ENCODE assay signal across 8 cellular contexts in the genomic region with DNA sequence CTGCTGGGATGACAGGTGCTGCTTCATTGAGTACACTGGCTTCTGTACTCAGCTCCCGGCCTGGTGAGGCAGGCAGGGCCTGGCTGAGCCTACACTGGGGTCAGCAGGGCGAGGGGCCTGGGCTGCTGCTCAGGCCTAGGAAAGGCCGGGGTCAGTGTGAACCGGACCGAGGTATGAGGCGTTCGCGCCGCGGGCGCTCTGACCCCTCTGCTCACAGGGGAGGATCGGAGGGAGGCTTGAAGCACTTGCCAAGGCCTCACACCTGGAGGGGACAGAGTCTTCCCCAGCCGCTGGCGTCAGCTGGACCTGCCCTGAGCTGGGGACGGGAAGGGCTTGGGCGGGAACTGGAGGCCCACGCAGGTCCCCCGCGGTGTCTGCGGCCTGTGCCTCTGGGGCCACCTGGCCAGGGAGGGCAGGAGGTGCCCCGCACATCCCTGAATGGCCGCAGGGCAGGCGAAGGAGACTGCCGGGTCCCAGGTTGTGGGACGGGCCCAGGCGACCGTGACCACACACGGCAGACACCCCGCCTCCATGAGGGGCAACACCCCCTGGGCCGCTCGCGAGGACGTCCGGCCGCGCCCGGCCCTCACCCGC. TPM values are rescaled to one million over a fixed set of nuclear protein-coding genes. Genes with fewer than 3 reads are reported as not detected.
DNase-seq lines count a peak whose midpoint lies in the region; ATAC-seq, FAIRE-seq and TF ChIP-seq lines count a peak whose summit lies in the region.

No MANE protein-coding gene starts in this region.

- TF ChIP-seq CTCF in K562 (IDR thresholded peaks at IDR 0.05 in 2 of 3, conservative IDR thresholded peaks at IDR 0.05 in 1 of 3; ENCODE audit: insufficient read depth in 2 of 3, low read depth in 1 of 3, low read length in 3 of 3) = no peak
- no peak for TF ChIP-seq CTCF in right lobe of liver (IDR thresholded peaks at IDR 0.05)
- TF ChIP-seq CTCF in tibial nerve (IDR thresholded peaks at IDR 0.05) = no peak

- H3K4me1 ChIP-seq in K562 (replicated peaks in 1 of 2; ENCODE audit: control insufficient read depth in 2 of 2, insufficient read depth in 2 of 2, low read length in 2 of 2) = peaks cover 15 to 82% of the 10 kb centered on the region in 2 experiments
- H3K4me1 ChIP-seq in right lobe of liver = peaks cover 0 to 24% (median 8%) of the 10 kb centered on the region in 4 donors
- peaks cover 0 to 38% (median 24%) of the 10 kb centered on the region in 4 donors for H3K4me1 ChIP-seq in tibial nerve

- peak; percentile 75 for DNase-seq in HuH-7.5 (ENCODE audit: low spot score)
- DNase-seq in K562 (ENCODE audit: extremely low read depth in 1 of 4, low spot score in 3 of 4) = peak in 3 of 4 experiments; percentile 80 to 91 (median 89)
- peak; percentile 62 to 72 (median 65) for DNase-seq in right lobe of liver
- no peak for DNase-seq in tibial nerve (ENCODE audit: low spot score in 2 of 2)
- no peak for DNase-seq in NCI-H446 treated with DMSO at 0.1 percent for 48 hours (lab: John Stamatoyannopoulos, UW)
- DNase-seq in midbrain (lab: John Stamatoyannopoulos, UW) = no peak

- peaks cover 21% of the 10 kb centered on the region; the same call in 2 of the 3 replicates for H3K36me3 ChIP-seq in K562 (ENCODE audit: control insufficient read depth, insufficient read depth, low read length)
- no peaks in the 10 kb centered on the region for H3K36me3 ChIP-seq in right lobe of liver
- peaks cover 0 to 37% (median 0%) of the 10 kb centered on the region in 3 donors for H3K36me3 ChIP-seq in tibial nerve

- no peaks in the 10 kb centered on the region for H3K9me1 ChIP-seq in K562 (ENCODE audit: control insufficient read depth, insufficient read depth, low read length)

- FAIRE-seq in K562 (lab: Jason Lieb, UNC) = peak; percentile 46

- 0 out of 2 replicates have a peak, but pooled peaks have one; percentile 11 for TF ChIP-seq POLR2A in K562 (conservative IDR thresholded peaks at IDR 0.05)
- no peak for TF ChIP-seq POLR2A in right lobe of liver (IDR thresholded peaks at IDR 0.05)
- no peak for TF ChIP-seq POLR2A in tibial nerve (IDR thresholded peaks at IDR 0.05)

- H3K27me3 ChIP-seq in K562 (ENCODE audit: control insufficient read depth in 2 of 2, insufficient read depth in 2 of 2, low read length in 2 of 2) (no peaks in the 10 kb centered on the region; a peak in 1 of 5 replicates), right lobe of liver (no peaks in the 10 kb centered on the region), tibial nerve (peaks cover 0 to 18% of the 10 kb centered on the region in 2 donors)

- H2AFZ ChIP-seq in K562 (ENCODE audit: low read depth, low read length) = peak overlapping the region; percentile 93

- H3K9ac ChIP-seq in K562 (ENCODE audit: insufficient read depth in 1 of 2, low read depth in 2 of 2, low read length in 2 of 2) = peak overlapping the region; percentile 98 to 99

- peak overlapping the region; percentile 97 for H3K4me2 ChIP-seq in K562 (ENCODE audit: insufficient read depth, low read length)

- WGBS in K562 (ENCODE audit: insufficient coverage, low coverage, missing lambda C conversion rate) = 2% methylated on average over 37 of the region's 38 CpGs
- no CpG with 5 or more reads among the region's 38 CpGs for WGBS in right lobe of liver (ENCODE audit: insufficient coverage, low coverage, low lambda C conversion rate, missing lambda C conversion rate)
- WGBS in tibial nerve, 2 donors = 4% methylated on average over 9 to 11 of the region's 38 CpGs

- H4K20me1 ChIP-seq in K562 (replicated peaks; ENCODE audit: control insufficient read depth, insufficient read depth, low read length) = peaks cover 2% of the 10 kb centered on the region; the same call in 1 of the 2 replicates

- in situ Hi-C loops in K562 (cut with MboI) = loop anchor here (5.0 to 10.0 kb wide), 2 partner anchors 125 to 223 kb away; partner anchors contain the start of gene MMEL1

- no TSS peak for BruUV-seq in K562 (replicated peaks; lab: Mats Ljungman, UMichigan)

- H3K4me3 ChIP-seq in K562 (peak overlapping the region; percentile 100), right lobe of liver (peak overlapping the region; percentile 99 to 100 (median 99)), tibial nerve (peak overlapping the region; percentile 64 to 86 (median 75))

- intact Hi-C loops in K562 (cut with micrococcal nuclease) (loop anchor here (2.0 to 10.0 kb wide), 3 partner anchors 21 to 1013 kb away; partner anchors contain the start of genes MORN1 and RER1), right lobe of liver (cut with DNase I) (no loop called here)

- POLR2A ChIA-PET in K562 (lab: Yijun Ruan, JAX) = interaction anchor here (0.7 to 1.9 kb wide), 3 partner anchors 11 to 19 kb away, joined by 3 to 7 read pairs (median 3); no protein-coding TSS in a partner anchor

- peaks cover 21% of the 10 kb centered on the region; the same call in 2 of the 3 replicates for H3K79me2 ChIP-seq in K562 (ENCODE audit: control insufficient read depth, insufficient read depth, low read length)

- TF ChIP-seq EP300 in K562 (IDR thresholded peaks at IDR 0.05; ENCODE audit: low read length) (no peak), tibial nerve (IDR thresholded peaks at IDR 0.05) (no peak)

- no peak for TF ChIP-seq RAD21 in K562 (CRISPR knock-in tag; conservative IDR thresholded peaks at IDR 0.05 in 1 of 2, IDR thresholded peaks at IDR 0.05 in 1 of 2)

- CTCF ChIA-PET in K562 (lab: Yijun Ruan, JAX; ENCODE audit: low intra/inter-chr PET ratio) = interaction anchor here (4.1 kb wide), 1 partner anchor 136 kb away, joined by 36 read pairs; no protein-coding TSS in a partner anchor

- H3K9me3 ChIP-seq in K562 (replicated peaks; ENCODE audit: control insufficient read depth, insufficient read depth, low read depth, low read length) = no peaks in the 10 kb centered on the region
- no peaks in the 10 kb centered on the region for H3K9me3 ChIP-seq in right lobe of liver
- H3K9me3 ChIP-seq in tibial nerve = no peaks in the 10 kb centered on the region

- H3K27ac ChIP-seq in K562 (ENCODE audit: extremely low read depth, low read depth, low read length) (peak overlapping the region; percentile 90), right lobe of liver (peak overlapping the region; percentile 44 to 84 (median 77)), tibial nerve (peak overlapping the region; percentile 76 to 93 (median 84))

- ATAC-seq in GM18502 (IDR thresholded peaks at IDR 0.05; ENCODE audit: poor library complexity, unreplicated experiment) = peak; percentile 38
- ATAC-seq in GM21737 (IDR thresholded peaks at IDR 0.05; ENCODE audit: unreplicated experiment) = peak; percentile 9
- ATAC-seq in K562 = peak; percentile 41
- ATAC-seq in right lobe of liver = peak in 3 of 4 donors; percentile 1 to 4 (median 2)

RNA-seq across cellular contexts. Expression of gene PEX10, which starts 0.5 kb away (rescaled TPM):
- total RNA-seq in K562 (2011; cell fraction: chromatin; rRNA removed; ENCODE audit: low replicate concordance) = 13.3 and 27.8 TPM in 2 replicates
- total RNA-seq in K562 (2011; cell fraction: nucleolus; rRNA removed) = 23.4 and 30.4 TPM in 2 replicates
- total RNA-seq in K562 (2011; cell fraction: nucleoplasm; rRNA removed) = 18.3 and 19.9 TPM in 2 replicates
- 24.5 and 26.2 TPM in 2 replicates for total RNA-seq in K562 (2014; rRNA removed)
- 5.6 and 5.7 TPM in 2 replicates for total RNA-seq in K562 (2014; rRNA removed; fragmentation: Illumina TruSeq; extraction: Trizol)
- 8.4 and 9.3 TPM in 2 replicates for total RNA-seq in K562 (2015; rRNA removed; fragmentation: Illumina TruSeq; extraction: Trizol)
- 18.2 and 18.7 TPM in 2 replicates for total RNA-seq in K562 (2021)
- 8.7 and 9.4 TPM in 2 replicates for polyA plus RNA-seq in K562 (2011; rRNA removed)
- 9.6 and 19.3 TPM in 2 replicates for polyA plus RNA-seq in K562 (2011; cell fraction: cytosol; rRNA removed)
- 18.8 and 28.5 TPM in 2 replicates for polyA plus RNA-seq in K562 (2011; cell fraction: nucleus; rRNA removed)
- 9.3 and 13.4 TPM in 2 replicates for polyA plus RNA-seq in K562 (2012)
- 6.4 and 10.6 TPM in 2 replicates for polyA plus RNA-seq in K562 (2014; fragmentation: Illumina TruSeq; extraction: Trizol)
- under 1 TPM; 0.03 to 0.11 TPM for polyA plus RNA-seq in K562 (2014; fragmentation: Nextera tagmentation; extraction: Ambion mirVana)
- polyA plus RNA-seq in K562 (2014; rRNA removed) = 18.8 and 22.5 TPM in 2 replicates
- 3.5 and 3.9 TPM in 2 replicates for polyA minus RNA-seq in K562 (2011; rRNA and poly(A)+ RNA removed)
- 5.4 and 14.7 TPM in 2 replicates for polyA minus RNA-seq in K562 (2011; cell fraction: cytosol; rRNA and poly(A)+ RNA removed)
- 11.1 and 14.0 TPM in 2 replicates for polyA minus RNA-seq in K562 (2011; cell fraction: nucleus; rRNA and poly(A)+ RNA removed)
- 10 to 100 TPM in 3 of 6 experiments, 1 to 10 TPM in 3; 7.4 to 24.3 (median 10.5) TPM for total RNA-seq in right lobe of liver
- 10 to 100 TPM; 27.6 to 44.7 (median 37.8) TPM for total RNA-seq in tibial nerve

RNA-seq across cellular contexts. Expression of gene RER1, which starts 20.3 kb away (rescaled TPM):
- total RNA-seq in K562 (2011; cell fraction: chromatin; rRNA removed; ENCODE audit: low replicate concordance) = 270 and 338 TPM in 2 replicates
- total RNA-seq in K562 (2011; cell fraction: nucleolus; rRNA removed) = 175 and 181 TPM in 2 replicates
- total RNA-seq in K562 (2011; cell fraction: nucleoplasm; rRNA removed) = 289 and 345 TPM in 2 replicates
- total RNA-seq in K562 (2014; rRNA removed) (63.1 and 109 TPM in 2 replicates), K562 (2014; rRNA removed; fragmentation: Illumina TruSeq; extraction: Trizol) (183 and 211 TPM in 2 replicates), K562 (2015; rRNA removed; fragmentation: Illumina TruSeq; extraction: Trizol) (146 and 153 TPM in 2 replicates), K562 (2021) (219 and 235 TPM in 2 replicates), right lobe of liver (100 to 1,000 TPM in 4 of 6 experiments, 10 to 100 TPM in 2; 76.5 to 166 (median 122) TPM), tibial nerve (10 to 100 TPM; 56.4 to 76.8 (median 66.8) TPM)
- polyA plus RNA-seq in K562 (2011; rRNA removed) (316 and 354 TPM in 2 replicates), K562 (2014; fragmentation: Illumina TruSeq; extraction: Trizol) (299 and 323 TPM in 2 replicates), K562 (2014; fragmentation: Nextera tagmentation; extraction: Ambion mirVana) (10 to 100 TPM; 19.6 to 34.5 TPM), K562 (2014; rRNA removed) (216 and 249 TPM in 2 replicates)
- 218 and 437 TPM in 2 replicates for polyA plus RNA-seq in K562 (2011; cell fraction: cytosol; rRNA removed)
- polyA plus RNA-seq in K562 (2011; cell fraction: nucleus; rRNA removed) = 267 and 372 TPM in 2 replicates
- polyA plus RNA-seq in K562 (2012) = 133 and 293 TPM in 2 replicates
- 304 and 371 TPM in 2 replicates for polyA minus RNA-seq in K562 (2011; rRNA and poly(A)+ RNA removed)
- polyA minus RNA-seq in K562 (2011; cell fraction: cytosol; rRNA and poly(A)+ RNA removed) = 79.7 and 109 TPM in 2 replicates
- 23.0 and 33.4 TPM in 2 replicates for polyA minus RNA-seq in K562 (2011; cell fraction: nucleus; rRNA and poly(A)+ RNA removed)

RNA-seq across cellular contexts. Expression of gene MORN1, which starts 20.5 kb away (rescaled TPM):
- total RNA-seq in K562 (2011; cell fraction: chromatin; rRNA removed; ENCODE audit: low replicate concordance) = 24.9 and 49.4 TPM in 2 replicates
- 26.6 and 36.7 TPM in 2 replicates for total RNA-seq in K562 (2011; cell fraction: nucleolus; rRNA removed)
- total RNA-seq in K562 (2011; cell fraction: nucleoplasm; rRNA removed) = 26.9 and 29.6 TPM in 2 replicates
- total RNA-seq in K562 (2014; rRNA removed) = 6.1 and 9.3 TPM in 2 replicates
- 2.3 and 2.9 TPM in 2 replicates for total RNA-seq in K562 (2014; rRNA removed; fragmentation: Illumina TruSeq; extraction: Trizol)
- total RNA-seq in K562 (2015; rRNA removed; fragmentation: Illumina TruSeq; extraction: Trizol) = 4.7 and 5.5 TPM in 2 replicates
- total RNA-seq in K562 (2021) = 5.1 and 7.6 TPM in 2 replicates
- polyA plus RNA-seq in K562 (2011; rRNA removed) = 3.9 and 4.4 TPM in 2 replicates
- 4.3 and 4.7 TPM in 2 replicates for polyA plus RNA-seq in K562 (2011; cell fraction: cytosol; rRNA removed)
- 10.6 and 16.9 TPM in 2 replicates for polyA plus RNA-seq in K562 (2011; cell fraction: nucleus; rRNA removed)
- polyA plus RNA-seq in K562 (2012) = 3.6 and 6.3 TPM in 2 replicates
- polyA plus RNA-seq in K562 (2014; fragmentation: Illumina TruSeq; extraction: Trizol) = 1.8 and 2.7 TPM in 2 replicates
- under 1 TPM; 0.24 to 0.35 TPM for polyA plus RNA-seq in K562 (2014; fragmentation: Nextera tagmentation; extraction: Ambion mirVana)
- 4.2 and 5.8 TPM in 2 replicates for polyA plus RNA-seq in K562 (2014; rRNA removed)
- polyA minus RNA-seq in K562 (2011; rRNA and poly(A)+ RNA removed) = 5.5 and 9.6 TPM in 2 replicates
- 4.8 and 5.6 TPM in 2 replicates for polyA minus RNA-seq in K562 (2011; cell fraction: cytosol; rRNA and poly(A)+ RNA removed)
- polyA minus RNA-seq in K562 (2011; cell fraction: nucleus; rRNA and poly(A)+ RNA removed) = 11.7 and 12.0 TPM in 2 replicates
- total RNA-seq in right lobe of liver = 1 to 10 TPM; 3.1 to 7.1 (median 4.5) TPM
- total RNA-seq in tibial nerve = 10 to 100 TPM in 3 of 4 donors, 1 to 10 TPM in 1; 8.7 to 21.9 (median 16.1) TPM

Comparison
In these comparisons a context has a peak if more than half of its experiments do, and no peak if none do; other contexts are left out.
1. DNase-seq: peak in HuH-7.5 (single experiment), K562 (3 of 4) and right lobe of liver (3 of 3); none in tibial nerve (0 of 2), NCI-H446 treated with DMSO at 0.1 percent for 48 hours (single experiment) and midbrain (single experiment).
2. Peak in every context shown above with its lines, with median percentiles within 50 percentile points of each other: ATAC-seq, H3K27ac ChIP-seq and H3K4me3 ChIP-seq.